9 cellular contexts compared by ENCODE assay signal in the genomic region with DNA sequence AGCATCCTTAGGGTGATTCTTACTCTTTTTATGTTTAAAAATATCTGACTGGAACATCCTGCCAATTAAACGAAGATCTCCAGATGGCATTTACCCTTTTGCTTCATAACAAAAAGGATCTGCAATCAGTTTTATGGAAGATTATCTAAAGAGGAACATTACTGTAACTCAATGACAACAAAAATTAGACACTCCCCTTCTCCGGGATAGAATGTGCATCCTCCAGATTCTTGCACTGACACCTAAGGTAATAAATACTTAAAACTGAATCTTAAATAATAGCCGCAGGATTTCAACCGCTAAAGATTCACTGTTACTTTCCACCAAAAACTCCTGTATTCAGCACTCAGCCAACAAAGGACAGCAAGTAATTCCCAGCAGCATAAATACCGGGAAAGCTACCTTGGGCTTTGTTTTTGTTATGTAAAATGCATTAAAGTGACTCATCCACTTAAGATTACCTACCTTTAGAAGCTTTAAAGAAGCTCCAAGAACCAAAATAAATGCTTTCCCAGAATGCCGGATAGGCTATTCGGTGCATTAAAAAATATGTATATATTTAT. TPM values are rescaled to one million over a fixed set of nuclear protein-coding genes. Genes with fewer than 3 reads are reported as not detected.
A peak's percentile ranks its signal among the peaks of the same experiment; 100 is the strongest.
DNase-seq lines count a peak whose midpoint lies in the region; ATAC-seq, FAIRE-seq and TF ChIP-seq lines count a peak whose summit lies in the region.
"Had no signal": no experiment of that assay in that cellular context is flagged by ENCODE, and none has a peak within 500 bp of the region (broad histone marks: within the 10 kb centered on the region; RNA-seq: fewer than 3 reads in every experiment).

No MANE protein-coding gene starts in this region.

- peaks cover 3% of the 10 kb centered on the region for H3K4me1 Mint-ChIP-seq in activated CD8-positive, alpha-beta T cell treated with anti-CD3 and anti-CD28 coated beads for 36 hours (ENCODE audit: low read depth)

- no peak for TF ChIP-seq POLR2A in heart left ventricle (IDR thresholded peaks at IDR 0.05)

- H3K36me3 ChIP-seq in heart left ventricle (no peaks in the 10 kb centered on the region), ascending aorta (no peaks in the 10 kb centered on the region)

- no peaks in the 10 kb centered on the region for H3K36me3 Mint-ChIP-seq in activated CD8-positive, alpha-beta T cell treated with anti-CD3 and anti-CD28 coated beads for 36 hours (ENCODE audit: low read depth)

- H3K27ac ChIP-seq in heart left ventricle (peak overlapping the region in 4 of 12 donors; percentile 86 to 94 (median 90)), ascending aorta (no peak overlapping the region)

- H3K4me3 ChIP-seq in heart left ventricle: peak overlapping the region; percentile 57 to 88 (median 77)
- H3K4me3 ChIP-seq in ascending aorta: peak overlapping the region; percentile 81 to 96

- intact Hi-C loops in heart left ventricle (cut with DNase I) (loop anchor here in 9 of 10 donors (2.0 to 10.0 kb wide), 11 partner anchors 23 to 277 kb away; no protein-coding TSS in a partner anchor), left cardiac atrium (cut with DNase I) (loop anchor here in 1 of 2 donors (5.0 to 10.0 kb wide), 2 partner anchors 67 to 205 kb away; no protein-coding TSS in a partner anchor), ascending aorta (cut with DNase I) (loop anchor here (5.0 kb wide), 2 partner anchors 40 to 130 kb away; no protein-coding TSS in a partner anchor)
- intact Hi-C loops in activated CD8-positive, alpha-beta T cell treated with anti-CD3 and anti-CD28 coated beads for 36 hours (cut with micrococcal nuclease): no loop called here

- 12 to 19% (median 17%) methylated on average over 7 of the region's 7 CpGs for WGBS in heart left ventricle, 4 donors

- CTCF ChIA-PET in activated CD8-positive, alpha-beta T cell treated with anti-CD3 and anti-CD28 coated beads for 36 hours (lab: Charles Lee): interaction anchor here (1.1 kb wide), 1 partner anchor 164 kb away, joined by 3 read pairs; no protein-coding TSS in a partner anchor

- DNase-seq in heart left ventricle: no peak
- DNase-seq in left cardiac atrium: no peak
- no peak for DNase-seq in ascending aorta (ENCODE audit: low spot score in 2 of 2)
- DNase-seq in left kidney (ENCODE audit: low read depth, low spot score): peak; percentile 49
- DNase-seq in urothelium cell line (ENCODE audit: low spot score): peak; percentile 29
- DNase-seq in 8988T: no peak
- DNase-seq in activated CD8-positive, alpha-beta T cell treated with anti-CD3 and anti-CD28 coated beads for 36 hours: no peak

- H3K27ac Mint-ChIP-seq in activated CD8-positive, alpha-beta T cell treated with anti-CD3 and anti-CD28 coated beads for 36 hours: no peak overlapping the region

- H3K4me3 Mint-ChIP-seq in activated CD8-positive, alpha-beta T cell treated with anti-CD3 and anti-CD28 coated beads for 36 hours: no peak overlapping the region

- FAIRE-seq in urothelium cell line (lab: Jason Lieb, UNC): no peak

- no peak for ATAC-seq in heart left ventricle
- no peak for ATAC-seq in left cardiac atrium
- ATAC-seq in activated CD8-positive, alpha-beta T cell treated with anti-CD3 and anti-CD28 coated beads for 36 hours: no peak
- no peak for ATAC-seq in HG03378 (IDR thresholded peaks at IDR 0.05; ENCODE audit: unreplicated experiment)
- ATAC-seq: activated CD4-positive, CD25-positive, alpha-beta regulatory T cell treated with anti-CD3 and anti-CD28 coated beads, Interleukin-2, amount 50 U/mL, for 24 hours had no signal

- no peaks in the 10 kb centered on the region for H3K9me3 Mint-ChIP-seq in activated CD8-positive, alpha-beta T cell treated with anti-CD3 and anti-CD28 coated beads for 36 hours

- H3K9me3 ChIP-seq in heart left ventricle: no peaks in the 10 kb centered on the region
- no peaks in the 10 kb centered on the region for H3K9me3 ChIP-seq in ascending aorta

- TF ChIP-seq CTCF in heart left ventricle (IDR thresholded peaks at IDR 0.05): no peak
- TF ChIP-seq CTCF in ascending aorta (IDR thresholded peaks at IDR 0.05): no peak
- no peak for TF ChIP-seq CTCF in activated CD8-positive, alpha-beta T cell treated with anti-CD3 and anti-CD28 coated beads for 36 hours (IDR thresholded peaks at IDR 0.05)

- POLR2A ChIA-PET in activated CD8-positive, alpha-beta T cell treated with anti-CD3 and anti-CD28 coated beads for 36 hours (lab: Charles Lee): no interaction called here

- peaks cover 0 to 36% (median 11%) of the 10 kb centered on the region in 12 donors for H3K4me1 ChIP-seq in heart left ventricle
- H3K4me1 ChIP-seq in ascending aorta: no peaks in the 10 kb centered on the region

- peaks cover 0 to 36% (median 0%) of the 10 kb centered on the region in 9 donors for H3K27me3 ChIP-seq in heart left ventricle
- no peaks in the 10 kb centered on the region for H3K27me3 ChIP-seq in ascending aorta

- H3K27me3 Mint-ChIP-seq in activated CD8-positive, alpha-beta T cell treated with anti-CD3 and anti-CD28 coated beads for 36 hours: peaks cover 38% of the 10 kb centered on the region

RNA-seq across cellular contexts. Expression of a gene that starts 1.6 kb away (rescaled TPM):
- total RNA-seq in heart left ventricle (100 to 1,000 TPM in 2 of 9 donors, 10 to 100 TPM in 7; 39.1 to 122 (median 60.9) TPM), left cardiac atrium (10 to 100 TPM; 29.5 to 39.8 TPM), ascending aorta (17.3 TPM)
- 10 to 100 TPM; 13.5 to 20.9 TPM for polyA plus RNA-seq in heart left ventricle
- not detected for total RNA-seq in activated CD8-positive, alpha-beta T cell treated with anti-CD3 and anti-CD28 coated beads for 36 hours

Comparison
In these comparisons a context has a peak if more than half of its experiments do, and no peak if none do; other contexts are left out.
1. DNase-seq: peak in left kidney (single experiment) and urothelium cell line (single experiment); none in heart left ventricle (0 of 5), left cardiac atrium (single experiment), ascending aorta (0 of 2), 8988T (single experiment) and activated CD8-positive, alpha-beta T cell treated with anti-CD3 and anti-CD28 coated beads for 36 hours (single experiment).
2. RNA of a gene that starts 1.6 kb away (total RNA-seq): 39.1 to 122 TPM in heart left ventricle, 29.5 to 39.8 TPM in left cardiac atrium and 17.3 TPM in ascending aorta (single experiment); not detected in activated CD8-positive, alpha-beta T cell treated with anti-CD3 and anti-CD28 coated beads for 36 hours; every median in the first group is over 10 times any median in the second.